In genomic region chr19:47390533-47391488, GRCh38 we compare ENCODE assay signal across 16 cellular contexts. TPM values are rescaled to one million over a fixed set of nuclear protein-coding genes. Genes with fewer than 3 reads are reported as not detected.
DNase-seq lines count a peak whose midpoint lies in the region; ATAC-seq, FAIRE-seq and TF ChIP-seq lines count a peak whose summit lies in the region.
"Had no signal": no experiment of that assay in that cellular context is flagged by ENCODE, and none has a peak within 500 bp of the region (broad histone marks: within the 10 kb centered on the region; RNA-seq: fewer than 3 reads in every experiment).

No MANE protein-coding gene starts in this region.

- no peak for TF ChIP-seq CTCF in HepG2 (CRISPR knock-in tag; IDR thresholded peaks at IDR 0.05)
- no peak for TF ChIP-seq CTCF in right lobe of liver (IDR thresholded peaks at IDR 0.05)
- no peak for TF ChIP-seq CTCF in upper lobe of left lung (IDR thresholded peaks at IDR 0.05)

- H4K20me1 ChIP-seq in HepG2 (ENCODE audit: insufficient read depth, low read length) = no peaks in the 10 kb centered on the region

- H3K9me3 ChIP-seq in HepG2 (ENCODE audit: low read length) (no peaks in the 10 kb centered on the region), right lobe of liver (no peaks in the 10 kb centered on the region), upper lobe of left lung (no peaks in the 10 kb centered on the region)
- H3K9me3 ChIP-seq: gastroesophageal sphincter had no signal

- FAIRE-seq in HepG2 (lab: Jason Lieb, UNC) = no peak

- H3K27ac ChIP-seq in HepG2 (ENCODE audit: extremely low read length, insufficient read depth, low read length) (no peak overlapping the region), right lobe of liver (no peak overlapping the region), upper lobe of left lung (peak overlapping the region; percentile 41 to 88 (median 73))
- H3K27ac ChIP-seq: brain microvascular endothelial cell, epithelial cell of prostate, gastroesophageal sphincter, parathyroid adenoma had no signal

- TF ChIP-seq EP300 in HepG2 (IDR thresholded peaks at IDR 0.05; ENCODE audit: low read depth in 2 of 2, low read length in 2 of 2) = no peak
- TF ChIP-seq EP300 in HepG2 (CRISPR knock-in tag; IDR thresholded peaks at IDR 0.05; ENCODE audit: borderline replicate concordance) = no peak
- no peak for TF ChIP-seq EP300 in upper lobe of left lung (IDR thresholded peaks at IDR 0.05)

- POLR2A ChIA-PET in HepG2 (lab: Yijun Ruan, JAX) = interaction anchor here (1.5 kb wide), 1 partner anchor 42 kb away, joined by 5 read pairs; the partner anchor contains the start of gene DHX34

- H3K9ac ChIP-seq in HepG2 (ENCODE audit: insufficient read depth, low read depth, low read length) = no peak overlapping the region
- H3K9ac ChIP-seq: parathyroid adenoma had no signal

- no peak for TF ChIP-seq RAD21 in HepG2 (CRISPR knock-in tag; IDR thresholded peaks at IDR 0.05)

- H3K4me2 ChIP-seq in HepG2 (ENCODE audit: low read depth, low read length) = no peak overlapping the region

- no peak for DNase-seq in HepG2 (ENCODE audit: low spot score)
- DNase-seq in right lobe of liver = no peak
- DNase-seq in NCI-H446 treated with DMSO at 0.1 percent for 48 hours (lab: John Stamatoyannopoulos, UW) = peak; percentile 61
- no peak for DNase-seq in upper lobe of left lung
- DNase-seq: cortex of kidney, NCI-H1436 treated with DMSO at 0.1 percent for 48 hours had no signal

- TF ChIP-seq POLR2A in HepG2 (IDR thresholded peaks at IDR 0.05; ENCODE audit: insufficient read depth in 1 of 2, low read depth in 2 of 2, low read length in 2 of 2) (no peak), right lobe of liver (IDR thresholded peaks at IDR 0.05) (no peak), upper lobe of left lung (IDR thresholded peaks at IDR 0.05) (no peak)

- ATAC-seq in HepG2 (peak; percentile 21; the same call in 2 of the 3 replicates), right lobe of liver (no peak), esophagus mucosa (peak; percentile 17), upper lobe of left lung (ENCODE audit: low FRiP score in 2 of 2) (no peak), GM21576 (IDR thresholded peaks at IDR 0.05; ENCODE audit: unreplicated experiment) (no peak), GM19397 (IDR thresholded peaks at IDR 0.05; ENCODE audit: unreplicated experiment) (no peak), HG03196 (IDR thresholded peaks at IDR 0.05; ENCODE audit: unreplicated experiment) (no peak)

- no peak overlapping the region for H2AFZ ChIP-seq in HepG2 (ENCODE audit: low read length)
- H2AFZ ChIP-seq: parathyroid adenoma had no signal

- 50% methylated on average over 20 of the region's 20 CpGs for WGBS in HepG2 (ENCODE audit: low lambda C conversion rate)
- 70% methylated on average over 20 of the region's 20 CpGs for WGBS in right lobe of liver (ENCODE audit: insufficient coverage, low coverage, low lambda C conversion rate, missing lambda C conversion rate)
- WGBS in upper lobe of left lung, 2 donors = 80 to 81% methylated on average over 20 of the region's 20 CpGs

- H3K36me3 ChIP-seq in HepG2 (replicated peaks in 1 of 2; ENCODE audit: control insufficient read depth in 1 of 2, insufficient read depth in 2 of 2, low read length in 2 of 2) = no peaks in the 10 kb centered on the region
- no peaks in the 10 kb centered on the region for H3K36me3 ChIP-seq in right lobe of liver
- H3K36me3 ChIP-seq in upper lobe of left lung = no peaks in the 10 kb centered on the region
- H3K36me3 ChIP-seq: brain microvascular endothelial cell, gastroesophageal sphincter had no signal

- H3K79me2 ChIP-seq in HepG2 (ENCODE audit: insufficient read depth, low read length) = no peaks in the 10 kb centered on the region
- H3K79me2 ChIP-seq: parathyroid adenoma had no signal

- intact Hi-C loops in HepG2 (cut with micrococcal nuclease; ENCODE audit: unreplicated experiment) = loop anchor here (1.0 kb wide), 1 partner anchor 95 kb away; no protein-coding TSS in a partner anchor
- intact Hi-C loops in right lobe of liver (cut with DNase I) = loop anchor here (5.0 kb wide), 2 partner anchors 94 to 99 kb away; no protein-coding TSS in a partner anchor

- CTCF ChIA-PET in HepG2 (lab: Yijun Ruan, JAX; ENCODE audit: low intra/inter-chr PET ratio, low total read pairs) = interaction anchor here (1.9 to 2.5 kb wide), 3 partner anchors 86 to 107 kb away, joined by 4 to 37 read pairs (median 15); no protein-coding TSS in a partner anchor

- in situ Hi-C loops in HepG2 (cut with HindIII; ENCODE audit: extremely low pct_ligation_motif_present, low pct_unique_long_range_greater_than_20kb) = loop anchor here (5.0 kb wide), 1 partner anchor 94 kb away; no protein-coding TSS in a partner anchor

- peaks cover 0 to 13% of the 10 kb centered on the region in 2 experiments; a peak in 2 of 5 replicates for H3K27me3 ChIP-seq in HepG2 (ENCODE audit: control insufficient read depth in 1 of 2, insufficient read depth in 2 of 2, low read length in 2 of 2)
- H3K27me3 ChIP-seq in right lobe of liver = no peaks in the 10 kb centered on the region
- no peaks in the 10 kb centered on the region for H3K27me3 ChIP-seq in upper lobe of left lung
- H3K27me3 ChIP-seq: brain microvascular endothelial cell had no signal

- H3K4me3 ChIP-seq in HepG2 (replicated peaks in 1 of 3; ENCODE audit: insufficient read depth in 1 of 3, low read depth in 2 of 3, low read length in 3 of 3) (no peak overlapping the region), right lobe of liver (no peak overlapping the region), upper lobe of left lung (no peak overlapping the region)
- H3K4me3 ChIP-seq: gastroesophageal sphincter had no signal

- H3K4me1 ChIP-seq in HepG2 (ENCODE audit: insufficient read depth, low read length) (no peaks in the 10 kb centered on the region), right lobe of liver (no peaks in the 10 kb centered on the region), upper lobe of left lung (peaks cover 0 to 5% (median 2%) of the 10 kb centered on the region in 4 donors)
- H3K4me1 ChIP-seq: gastroesophageal sphincter, parathyroid adenoma had no signal

- BruUV-seq in HepG2 (replicated peaks; lab: Mats Ljungman, UMichigan) = no TSS peak

RNA-seq across cellular contexts. Expression of gene MEIS3, which starts 28.5 kb away (rescaled TPM):
- 0.09 and 1.2 TPM in 2 replicates for total RNA-seq in HepG2 (2016; rRNA removed; fragmentation: Illumina TruSeq; extraction: Trizol)
- total RNA-seq in HepG2 (2016; cell fraction: cytosol; rRNA removed; fragmentation: Illumina TruSeq; extraction: Trizol; ENCODE audit: low read depth) = 1.1 and 1.5 TPM in 2 replicates
- total RNA-seq in HepG2 (2016; cell fraction: insoluble cytoplasmic fraction; rRNA removed; fragmentation: Illumina TruSeq; extraction: Trizol) = not detected in 2 replicates
- 0.52 and 0.62 TPM in 2 replicates for total RNA-seq in HepG2 (2016; cell fraction: membrane; rRNA removed; fragmentation: Illumina TruSeq; extraction: Trizol)
- total RNA-seq in HepG2 (2016; cell fraction: nucleus; rRNA removed; fragmentation: Illumina TruSeq; extraction: Trizol) = not detected in 2 replicates
- polyA plus RNA-seq in HepG2 (2011; rRNA removed) = 0.70 and 0.94 TPM in 2 replicates
- polyA plus RNA-seq in HepG2 (2011; cell fraction: cytosol; rRNA removed) = 0.39 and 0.59 TPM in 2 replicates
- polyA plus RNA-seq in HepG2 (2011; cell fraction: nucleus; rRNA removed) = 2.3 and 2.8 TPM in 2 replicates
- 0.25 and 0.93 TPM in 2 replicates for polyA plus RNA-seq in HepG2 (2012)
- 0.09 and 0.23 TPM in 2 replicates for polyA plus RNA-seq in HepG2 (2016; cell fraction: cytosol; fragmentation: Illumina TruSeq; extraction: Trizol; ENCODE audit: low read depth)
- not detected in 2 replicates for polyA plus RNA-seq in HepG2 (2016; cell fraction: insoluble cytoplasmic fraction; fragmentation: Illumina TruSeq; extraction: Trizol; ENCODE audit: low read depth)
- 0.41 and 0.55 TPM in 2 replicates for polyA plus RNA-seq in HepG2 (2016; cell fraction: membrane; fragmentation: Illumina TruSeq; extraction: Trizol; ENCODE audit: low read depth)
- 0.29 TPM in 1 of 2 replicates, not detected in the other for polyA plus RNA-seq in HepG2 (2016; cell fraction: nucleus; fragmentation: Illumina TruSeq; extraction: Trizol; ENCODE audit: insufficient read depth, low read depth)
- 0.82 and 12.4 TPM in 2 replicates for polyA minus RNA-seq in HepG2 (2011; rRNA and poly(A)+ RNA removed; ENCODE audit: low replicate concordance)
- 0.69 and 0.70 TPM in 2 replicates for polyA minus RNA-seq in HepG2 (2011; cell fraction: cytosol; rRNA and poly(A)+ RNA removed)
- polyA minus RNA-seq in HepG2 (2011; cell fraction: nucleus; rRNA and poly(A)+ RNA removed) = 0.50 and 0.64 TPM in 2 replicates
- total RNA-seq in right lobe of liver = 1 to 10 TPM in 1 of 6 experiments, under 1 TPM in 5; 0.53 to 1.6 (median 0.77) TPM
- 0.64 TPM for total RNA-seq in esophagus mucosa
- 1 to 10 TPM in 5 of 6 donors, not detected in 1; 1.7 to 7.1 (median 3.8) TPM for total RNA-seq in upper lobe of left lung
- total RNA-seq: CD8-positive, alpha-beta memory T cell had no signal
- polyA plus RNA-seq: CD8-positive, alpha-beta memory T cell had no signal

RNA-seq across cellular contexts. Expression of gene DHX34, which starts 41.7 kb away (rescaled TPM):
- total RNA-seq in HepG2 (2016; rRNA removed; fragmentation: Illumina TruSeq; extraction: Trizol) (8.0 and 12.0 TPM in 2 replicates), right lobe of liver (10 to 100 TPM in 1 of 6 experiments, 1 to 10 TPM in 5; 5.2 to 11.9 (median 8.7) TPM), esophagus mucosa (7.9 TPM), upper lobe of left lung (10 to 100 TPM in 5 of 6 donors, 1 to 10 TPM in 1; 8.4 to 80.7 (median 19.4) TPM)
- 11.3 and 11.4 TPM in 2 replicates for total RNA-seq in HepG2 (2016; cell fraction: cytosol; rRNA removed; fragmentation: Illumina TruSeq; extraction: Trizol; ENCODE audit: low read depth)
- total RNA-seq in HepG2 (2016; cell fraction: insoluble cytoplasmic fraction; rRNA removed; fragmentation: Illumina TruSeq; extraction: Trizol) = 6.8 and 12.8 TPM in 2 replicates
- 8.6 and 9.9 TPM in 2 replicates for total RNA-seq in HepG2 (2016; cell fraction: membrane; rRNA removed; fragmentation: Illumina TruSeq; extraction: Trizol)
- total RNA-seq in HepG2 (2016; cell fraction: nucleus; rRNA removed; fragmentation: Illumina TruSeq; extraction: Trizol) = 12.8 and 13.1 TPM in 2 replicates
- polyA plus RNA-seq in HepG2 (2011; rRNA removed) = 9.2 and 12.5 TPM in 2 replicates
- polyA plus RNA-seq in HepG2 (2011; cell fraction: cytosol; rRNA removed) = 4.0 and 5.9 TPM in 2 replicates
- polyA plus RNA-seq in HepG2 (2011; cell fraction: nucleus; rRNA removed) = 50.6 and 52.9 TPM in 2 replicates
- 6.5 and 9.0 TPM in 2 replicates for polyA plus RNA-seq in HepG2 (2012)
- polyA plus RNA-seq in HepG2 (2016; cell fraction: cytosol; fragmentation: Illumina TruSeq; extraction: Trizol; ENCODE audit: low read depth) = 2.1 and 2.4 TPM in 2 replicates
- polyA plus RNA-seq in HepG2 (2016; cell fraction: insoluble cytoplasmic fraction; fragmentation: Illumina TruSeq; extraction: Trizol; ENCODE audit: low read depth) = 6.9 and 11.0 TPM in 2 replicates
- polyA plus RNA-seq in HepG2 (2016; cell fraction: membrane; fragmentation: Illumina TruSeq; extraction: Trizol; ENCODE audit: low read depth) = 3.7 and 4.3 TPM in 2 replicates
- polyA plus RNA-seq in HepG2 (2016; cell fraction: nucleus; fragmentation: Illumina TruSeq; extraction: Trizol; ENCODE audit: insufficient read depth, low read depth) = 28.7 and 30.5 TPM in 2 replicates
- polyA minus RNA-seq in HepG2 (2011; rRNA and poly(A)+ RNA removed; ENCODE audit: low replicate concordance) = 18.8 and 19.4 TPM in 2 replicates
- polyA minus RNA-seq in HepG2 (2011; cell fraction: cytosol; rRNA and poly(A)+ RNA removed) = 3.9 and 7.7 TPM in 2 replicates
- polyA minus RNA-seq in HepG2 (2011; cell fraction: nucleus; rRNA and poly(A)+ RNA removed) = 16.0 and 18.4 TPM in 2 replicates

RNA-seq across cellular contexts. Expression of gene C5AR2, which starts 58.8 kb away (rescaled TPM):
- total RNA-seq in HepG2 (2016; rRNA removed; fragmentation: Illumina TruSeq; extraction: Trizol) = 0.09 TPM in 1 of 2 replicates, not detected in the other
- total RNA-seq in HepG2 (2016; cell fraction: cytosol; rRNA removed; fragmentation: Illumina TruSeq; extraction: Trizol; ENCODE audit: low read depth) = not detected in 2 replicates
- not detected in 2 replicates for total RNA-seq in HepG2 (2016; cell fraction: insoluble cytoplasmic fraction; rRNA removed; fragmentation: Illumina TruSeq; extraction: Trizol)
- 0.07 TPM in 1 of 2 replicates, not detected in the other for total RNA-seq in HepG2 (2016; cell fraction: membrane; rRNA removed; fragmentation: Illumina TruSeq; extraction: Trizol)
- total RNA-seq in HepG2 (2016; cell fraction: nucleus; rRNA removed; fragmentation: Illumina TruSeq; extraction: Trizol) = not detected in 2 replicates
- polyA plus RNA-seq in HepG2 (2011; rRNA removed) = 0.24 and 0.26 TPM in 2 replicates
- polyA plus RNA-seq in HepG2 (2011; cell fraction: cytosol; rRNA removed) = 0.18 and 0.28 TPM in 2 replicates
- 0.50 and 0.66 TPM in 2 replicates for polyA plus RNA-seq in HepG2 (2011; cell fraction: nucleus; rRNA removed)
- polyA plus RNA-seq in HepG2 (2012) = 0.20 and 0.30 TPM in 2 replicates
- not detected in 2 replicates for polyA plus RNA-seq in HepG2 (2016; cell fraction: cytosol; fragmentation: Illumina TruSeq; extraction: Trizol; ENCODE audit: low read depth)
- polyA plus RNA-seq in HepG2 (2016; cell fraction: insoluble cytoplasmic fraction; fragmentation: Illumina TruSeq; extraction: Trizol; ENCODE audit: low read depth) = not detected in 2 replicates
- not detected in 2 replicates for polyA plus RNA-seq in HepG2 (2016; cell fraction: membrane; fragmentation: Illumina TruSeq; extraction: Trizol; ENCODE audit: low read depth)
- polyA plus RNA-seq in HepG2 (2016; cell fraction: nucleus; fragmentation: Illumina TruSeq; extraction: Trizol; ENCODE audit: insufficient read depth, low read depth) = not detected in 2 replicates
- polyA minus RNA-seq in HepG2 (2011; rRNA and poly(A)+ RNA removed; ENCODE audit: low replicate concordance) = 0.48 and 6.7 TPM in 2 replicates
- 0.10 and 0.18 TPM in 2 replicates for polyA minus RNA-seq in HepG2 (2011; cell fraction: cytosol; rRNA and poly(A)+ RNA removed)
- polyA minus RNA-seq in HepG2 (2011; cell fraction: nucleus; rRNA and poly(A)+ RNA removed) = 0.25 TPM in 1 of 2 replicates, not detected in the other
- 1 to 10 TPM; 1.1 to 6.6 (median 3.7) TPM for total RNA-seq in right lobe of liver
- total RNA-seq in esophagus mucosa = 1.7 TPM
- total RNA-seq in upper lobe of left lung = 10 to 100 TPM in 3 of 6 donors, 1 to 10 TPM in 3; 3.8 to 22.9 (median 10.0) TPM
- total RNA-seq: NCI-H460 had no signal

Comparison
In these comparisons a context has a peak if more than half of its experiments do, and no peak if none do; other contexts are left out.
1. ATAC-seq: peak in HepG2 (single experiment) and esophagus mucosa (single experiment); none in right lobe of liver (0 of 4), upper lobe of left lung (0 of 2), GM21576 (single experiment), GM19397 (single experiment) and HG03196 (single experiment).
2. H3K27ac ChIP-seq: peak in upper lobe of left lung (4 of 4); none in HepG2 (single experiment) and right lobe of liver (0 of 3).